13 cellular contexts compared by ENCODE assay signal in the genomic region with DNA sequence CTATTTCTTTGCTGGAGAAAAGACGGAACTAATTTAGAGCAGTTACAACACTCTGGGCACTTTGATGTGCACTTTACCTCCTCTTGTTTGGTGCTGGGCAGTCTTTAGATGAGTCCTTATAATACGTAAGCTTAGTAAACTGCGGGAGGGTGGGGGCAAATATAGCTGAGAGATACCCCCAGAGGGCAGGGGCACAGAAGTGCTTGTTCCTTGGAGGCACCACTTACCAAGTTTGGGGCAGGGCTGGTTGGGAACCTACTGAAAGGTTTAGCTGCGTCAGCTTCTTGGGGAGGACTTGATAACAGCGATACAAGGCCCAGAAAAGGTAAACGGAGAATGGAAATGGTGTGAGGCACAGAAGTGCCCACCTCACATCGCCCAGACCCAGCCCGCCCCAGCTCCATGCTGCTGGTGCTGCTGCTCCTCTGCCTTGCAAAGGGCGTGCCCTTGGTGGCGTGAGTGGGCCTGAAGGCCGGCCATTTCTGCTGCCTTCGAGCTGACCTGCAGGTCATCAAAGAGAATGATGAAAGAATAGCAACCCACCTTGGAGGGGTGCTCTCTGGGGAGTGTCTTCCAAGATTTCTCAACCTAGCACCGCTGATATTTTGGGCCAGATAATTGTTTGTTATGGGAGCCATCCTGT.
DNase-seq lines count a peak whose midpoint lies in the region; ATAC-seq, FAIRE-seq and TF ChIP-seq lines count a peak whose summit lies in the region.
"Had no signal": no experiment of that assay in that cellular context is flagged by ENCODE, and none has a peak within 500 bp of the region (broad histone marks: within the 10 kb centered on the region; RNA-seq: fewer than 3 reads in every experiment).

No MANE protein-coding gene starts in this region.

- H3K36me3 ChIP-seq in KOPT-K1 (ENCODE audit: insufficient read depth, low read length), result peaks cover 26% of the 10 kb centered on the region
- H3K36me3 ChIP-seq: suprapubic skin had no signal

- H3K27ac ChIP-seq in KOPT-K1 (ENCODE audit: low read depth, low read length, poor library complexity, severe bottlenecking), result peak overlapping the region; percentile 84
- H3K27ac ChIP-seq: 22Rv1, SK-N-MC, suprapubic skin had no signal

- peak overlapping the region; percentile 94 for H3K27ac Mint-ChIP-seq in T-helper 1 cell treated with Interleukin-12 subunit alpha and Interleukin-12 subunit beta and Interleukin-4 antibody, amounts not matched to agents 30 μg/mL and 1 μg/mL, for 36 hours
- peak overlapping the region; percentile 92 for H3K27ac Mint-ChIP-seq in central memory CD8-positive, alpha-beta T cell (ENCODE audit: low read depth)
- peak overlapping the region; percentile 35 for H3K27ac Mint-ChIP-seq in progenitor cell of endocrine pancreas

- H3K36me3 Mint-ChIP-seq in T-helper 1 cell treated with Interleukin-12 subunit alpha and Interleukin-12 subunit beta and Interleukin-4 antibody, amounts not matched to agents 30 μg/mL and 1 μg/mL, for 36 hours (ENCODE audit: low read depth), result peaks cover 43% of the 10 kb centered on the region
- peaks cover 17% of the 10 kb centered on the region for H3K36me3 Mint-ChIP-seq in central memory CD8-positive, alpha-beta T cell (ENCODE audit: insufficient read depth)
- peaks cover 17% of the 10 kb centered on the region for H3K36me3 Mint-ChIP-seq in progenitor cell of endocrine pancreas (ENCODE audit: insufficient read depth)

- TF ChIP-seq CTCF in progenitor cell of endocrine pancreas (IDR thresholded peaks at IDR 0.05; ENCODE audit: unreplicated experiment), result no peak

- no peaks in the 10 kb centered on the region for H3K27me3 Mint-ChIP-seq in T-helper 1 cell treated with Interleukin-12 subunit alpha and Interleukin-12 subunit beta and Interleukin-4 antibody, amounts not matched to agents 30 μg/mL and 1 μg/mL, for 36 hours (ENCODE audit: low read depth)
- H3K27me3 Mint-ChIP-seq in central memory CD8-positive, alpha-beta T cell, result no peaks in the 10 kb centered on the region
- H3K27me3 Mint-ChIP-seq in progenitor cell of endocrine pancreas, result no peaks in the 10 kb centered on the region

- TF ChIP-seq POLR2A in GM12891 (IDR thresholded peaks at IDR 0.05; ENCODE audit: low read depth, low read length), result no peak

- no peaks in the 10 kb centered on the region for H3K9me3 ChIP-seq in KOPT-K1 (ENCODE audit: insufficient read depth, low read length, poor library complexity, severe bottlenecking)
- H3K9me3 ChIP-seq: suprapubic skin had no signal

- no peak for FAIRE-seq in GM12891 (lab: Jason Lieb, UNC)
- FAIRE-seq: HTR-8/SVneo had no signal

- H3K4me3 Mint-ChIP-seq in T-helper 1 cell treated with Interleukin-12 subunit alpha and Interleukin-12 subunit beta and Interleukin-4 antibody, amounts not matched to agents 30 μg/mL and 1 μg/mL, for 36 hours, result peak overlapping the region; percentile 75
- H3K4me3 Mint-ChIP-seq in central memory CD8-positive, alpha-beta T cell, result peak overlapping the region; percentile 82
- H3K4me3 Mint-ChIP-seq in progenitor cell of endocrine pancreas (ENCODE audit: low read depth), result no peak overlapping the region

- H3K4me1 Mint-ChIP-seq in T-helper 1 cell treated with Interleukin-12 subunit alpha and Interleukin-12 subunit beta and Interleukin-4 antibody, amounts not matched to agents 30 μg/mL and 1 μg/mL, for 36 hours (ENCODE audit: low read depth), result peaks cover 80% of the 10 kb centered on the region
- H3K4me1 Mint-ChIP-seq in central memory CD8-positive, alpha-beta T cell, result peaks cover 73% of the 10 kb centered on the region
- peaks cover 59% of the 10 kb centered on the region for H3K4me1 Mint-ChIP-seq in progenitor cell of endocrine pancreas (ENCODE audit: low read depth)

- no peaks in the 10 kb centered on the region for H3K9me3 Mint-ChIP-seq in T-helper 1 cell treated with Interleukin-12 subunit alpha and Interleukin-12 subunit beta and Interleukin-4 antibody, amounts not matched to agents 30 μg/mL and 1 μg/mL, for 36 hours
- H3K9me3 Mint-ChIP-seq in central memory CD8-positive, alpha-beta T cell, result no peaks in the 10 kb centered on the region
- no peaks in the 10 kb centered on the region for H3K9me3 Mint-ChIP-seq in progenitor cell of endocrine pancreas (ENCODE audit: low read depth)

- no peak for DNase-seq in T-helper 1 cell
- DNase-seq in central memory CD8-positive, alpha-beta T cell (ENCODE audit: low spot score in 2 of 2), result no peak
- DNase-seq in progenitor cell of endocrine pancreas (ENCODE audit: low spot score, unreplicated experiment), result no peak
- DNase-seq in GM12891 (ENCODE audit: insufficient read length, low spot score), result no peak
- DNase-seq in NCI-H2227 treated with DMSO at 0.1 percent for 48 hours (lab: John Stamatoyannopoulos, UW), result no peak
- DNase-seq in stimulated activated CD4-positive, alpha-beta T cell treated with anti-CD3 and anti-CD28 coated beads, Interleukin-2, amount 100 ng/mL, for 48 hours, result no peak
- DNase-seq: activated CD4-positive, CD25-positive, alpha-beta regulatory T cell had no signal

- no peak for ATAC-seq in central memory CD8-positive, alpha-beta T cell (replicated peaks; ENCODE audit: extremely low read depth, poor library complexity, severe bottlenecking)

TF ChIP-seq in GM12891, 5 proteins besides CTCF, POLR2A, EP300 and RAD21:
- no peak for TF ChIP-seq POU2F2 (IDR thresholded peaks at IDR 0.05; ENCODE audit: low read depth, low read length)
- no peak for TF ChIP-seq PAX5 (IDR thresholded peaks at IDR 0.05; ENCODE audit: insufficient read depth, low read length, severe bottlenecking)
- no peak for TF ChIP-seq SPI1 (IDR thresholded peaks at IDR 0.05; ENCODE audit: low read depth, low read length)
- no peak for TF ChIP-seq POLR2AphosphoS5 (IDR thresholded peaks at IDR 0.05; ENCODE audit: low read depth, low read length)
- TF ChIP-seq TAF1 (IDR thresholded peaks at IDR 0.05; ENCODE audit: low read depth, low read length), result no peak

Comparison
In these comparisons a context has a peak if more than half of its experiments do, and no peak if none do; other contexts are left out.
1. H3K27ac Mint-ChIP-seq: peak in every context shown above with its lines; median percentile 94 in T-helper 1 cell treated with Interleukin-12 subunit alpha and Interleukin-12 subunit beta and Interleukin-4 antibody, amounts not matched to agents 30 μg/mL and 1 μg/mL, for 36 hours; 92 in central memory CD8-positive, alpha-beta T cell; 35 in progenitor cell of endocrine pancreas.